In the genomic region with DNA sequence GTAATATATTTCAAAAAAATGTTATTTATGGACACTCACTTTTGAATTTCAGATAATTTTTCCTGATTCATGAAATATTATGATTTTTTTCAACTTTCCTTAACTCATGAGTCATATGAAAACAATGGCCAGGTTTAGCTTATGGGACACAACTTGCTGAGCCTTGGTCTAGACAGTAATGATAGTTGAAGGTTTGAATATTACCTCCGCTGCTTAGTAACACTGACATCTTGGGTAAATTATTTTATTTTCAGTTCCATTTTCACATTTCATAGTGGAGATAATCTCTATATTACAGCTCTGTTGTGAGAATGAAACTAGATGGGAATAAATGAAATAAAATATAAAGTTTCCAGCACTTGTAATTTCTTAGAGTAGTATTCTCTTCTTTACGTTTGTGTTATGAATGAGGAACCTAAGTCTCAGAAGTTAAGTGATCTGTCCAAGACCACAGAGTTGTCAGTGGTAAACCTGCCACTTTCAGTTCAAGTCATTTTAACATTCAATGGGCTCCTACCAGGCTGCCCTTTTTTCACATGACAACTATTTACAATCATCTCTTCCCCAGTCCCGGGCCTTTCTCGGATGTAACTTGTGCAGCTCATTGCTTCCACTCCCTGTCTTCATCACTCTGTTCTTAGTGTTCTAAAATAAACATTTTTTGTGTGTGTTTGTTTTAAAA, we compare ENCODE assay signal across 30 cellular contexts. TPM values are rescaled to one million over a fixed set of nuclear protein-coding genes. Genes with fewer than 3 reads are reported as not detected.
DNase-seq lines count a peak whose midpoint lies in the region; ATAC-seq and TF ChIP-seq lines count a peak whose summit lies in the region.
"Had no signal": no experiment of that assay in that cellular context is flagged by ENCODE, and none has a peak within 500 bp of the region (broad histone marks: within the 10 kb centered on the region; RNA-seq: fewer than 3 reads in every experiment).

No MANE protein-coding gene starts in this region.

- H3K4me3 ChIP-seq in iPS-20b (ENCODE audit: low read length): no peak overlapping the region
- no peak overlapping the region for H3K4me3 ChIP-seq in right cardiac atrium (ENCODE audit: low read length)
- H3K4me3 ChIP-seq: lung, Peyer's patch, psoas muscle, SJSA1, skin epidermis, thyroid gland had no signal

- H3K27me3 ChIP-seq in iPS-20b (ENCODE audit: insufficient read depth, low read length) (no peaks in the 10 kb centered on the region), right cardiac atrium (ENCODE audit: control insufficient read depth, insufficient read depth) (no peaks in the 10 kb centered on the region)
- H3K27me3 ChIP-seq: Peyer's patch, SJSA1, thyroid gland had no signal

- H3K9me3 ChIP-seq in iPS-20b (ENCODE audit: insufficient read depth, low read depth, low read length) (no peaks in the 10 kb centered on the region), right cardiac atrium (ENCODE audit: control insufficient read depth, low read length) (no peaks in the 10 kb centered on the region)
- H3K9me3 ChIP-seq: Peyer's patch, psoas muscle, SJSA1, thyroid gland had no signal

- peaks cover 3% of the 10 kb centered on the region for H3K27me3 Mint-ChIP-seq in osteocyte (ENCODE audit: unreplicated experiment)
- H3K27me3 Mint-ChIP-seq: activated naive CD4-positive, alpha-beta T cell treated with anti-CD3 and anti-CD28 coated beads, Interleukin-2, amount 50 U/mL, for 24 hours had no signal

- no peaks in the 10 kb centered on the region for H3K4me1 Mint-ChIP-seq in osteocyte (ENCODE audit: unreplicated experiment)
- H3K4me1 Mint-ChIP-seq: activated naive CD4-positive, alpha-beta T cell treated with anti-CD3 and anti-CD28 coated beads, Interleukin-2, amount 50 U/mL, for 24 hours had no signal

- no peak for TF ChIP-seq CTCF in osteocyte (IDR thresholded peaks at IDR 0.05)

- H3K27ac ChIP-seq in iPS-20b (ENCODE audit: low read length): peak overlapping the region; percentile 23
- H3K27ac ChIP-seq in right cardiac atrium (ENCODE audit: low read length): no peak overlapping the region
- H3K27ac ChIP-seq: Peyer's patch, psoas muscle, SJSA1, skin epidermis, thyroid gland had no signal

- H3K27ac Mint-ChIP-seq in osteocyte (ENCODE audit: unreplicated experiment): no peak overlapping the region
- H3K27ac Mint-ChIP-seq: activated naive CD4-positive, alpha-beta T cell treated with anti-CD3 and anti-CD28 coated beads, Interleukin-2, amount 50 U/mL, for 24 hours had no signal

- ATAC-seq in GM18909 (IDR thresholded peaks at IDR 0.05; ENCODE audit: poor library complexity, unreplicated experiment) (peak; percentile 70), HG02610 (IDR thresholded peaks at IDR 0.05; ENCODE audit: unreplicated experiment) (peak; percentile 85), HG03442 (IDR thresholded peaks at IDR 0.05; ENCODE audit: unreplicated experiment) (peak; percentile 69), right cardiac atrium (no peak)
- ATAC-seq: HCT116, psoas muscle had no signal

- H3K9me3 Mint-ChIP-seq in osteocyte (ENCODE audit: unreplicated experiment): no peaks in the 10 kb centered on the region

- H3K36me3 ChIP-seq in iPS-20b (ENCODE audit: insufficient read depth, low read depth, low read length): no peaks in the 10 kb centered on the region
- H3K36me3 ChIP-seq: Peyer's patch, SJSA1, thyroid gland had no signal

- DNase-seq in NAMALWA (ENCODE audit: low spot score) (no peak), G401 (ENCODE audit: low spot score) (no peak), right cardiac atrium (no peak), osteocyte (ENCODE audit: extremely low spot score, unreplicated experiment) (no peak)
- DNase-seq: activated CD4-positive, alpha-beta T cell treated with anti-CD3 and anti-CD28 coated beads for 48 hours; anterior cingulate cortex; caudate nucleus; dermis blood vessel endothelial cell; Kasumi-1; kidney; NCI-H1092; NCI-H2029 treated with DMSO at 0.1 percent for 48 hours; NCI-H446; Peyer's patch; psoas muscle; stimulated activated naive CD4-positive, alpha-beta T cell treated with Interleukin-2 at 50 U/mL for 16 hours; thyroid gland had no signal

- H3K4me1 ChIP-seq in iPS-20b (ENCODE audit: insufficient read depth, low read length) (peaks cover 48% of the 10 kb centered on the region), right cardiac atrium (ENCODE audit: control insufficient read depth, insufficient read depth, low read length) (no peaks in the 10 kb centered on the region)
- H3K4me1 ChIP-seq: Peyer's patch, psoas muscle, SJSA1, thyroid gland had no signal

- in situ Hi-C loops in G401 (cut with HindIII; ENCODE audit: low sequenced_read_pairs): no loop called here

- 80% methylated on average over 4 of the region's 4 CpGs for WGBS in right cardiac atrium

- H3K9ac ChIP-seq in iPS-20b (ENCODE audit: low read depth, low read length): peak overlapping the region; percentile 43; the same call in 1 of the 2 replicates

- H3K36me3 Mint-ChIP-seq in osteocyte (ENCODE audit: unreplicated experiment): no peaks in the 10 kb centered on the region
- H3K36me3 Mint-ChIP-seq: activated naive CD4-positive, alpha-beta T cell treated with anti-CD3 and anti-CD28 coated beads, Interleukin-2, amount 50 U/mL, for 24 hours had no signal

- intact Hi-C loops in right cardiac atrium (cut with DNase I): no loop called here

- no peak overlapping the region for H3K4me3 Mint-ChIP-seq in osteocyte (ENCODE audit: unreplicated experiment)
- H3K4me3 Mint-ChIP-seq: activated naive CD4-positive, alpha-beta T cell treated with anti-CD3 and anti-CD28 coated beads, Interleukin-2, amount 50 U/mL, for 24 hours had no signal

RNA-seq across cellular contexts. Expression of gene GC, which starts 46.8 kb away (rescaled TPM):
- not detected in 2 replicates for total RNA-seq in G401 (2014; rRNA removed; shearing (Covaris generic))
- under 1 TPM in 1 of 4 donors, not detected in 3; 0.61 TPM for total RNA-seq in right cardiac atrium
- polyA plus RNA-seq in right cardiac atrium: 0.07 TPM
- total RNA-seq in osteocyte: not detected in 2 replicates
- total RNA-seq: dermis blood vessel endothelial cell; fibroblast of lung; glomerular endothelial cell; HT1080; Peyer's patch; SJSA1; T-helper 1 cell treated with Interleukin-12 subunit alpha and Interleukin-12 subunit beta and Interleukin-4 antibody, amounts not matched to agents 30 ng/mL and 1 ng/mL, for 36 hours; thyroid gland had no signal
- polyA plus RNA-seq: fibroblast of lung, psoas muscle had no signal

Comparison
In these comparisons a context has a peak if more than half of its experiments do, and no peak if none do; other contexts are left out.
1. ATAC-seq: peak in GM18909 (single experiment), HG02610 (single experiment) and HG03442 (single experiment); none in right cardiac atrium (0 of 2).